ENCODE assay signal across 26 cellular contexts in the genomic region with DNA sequence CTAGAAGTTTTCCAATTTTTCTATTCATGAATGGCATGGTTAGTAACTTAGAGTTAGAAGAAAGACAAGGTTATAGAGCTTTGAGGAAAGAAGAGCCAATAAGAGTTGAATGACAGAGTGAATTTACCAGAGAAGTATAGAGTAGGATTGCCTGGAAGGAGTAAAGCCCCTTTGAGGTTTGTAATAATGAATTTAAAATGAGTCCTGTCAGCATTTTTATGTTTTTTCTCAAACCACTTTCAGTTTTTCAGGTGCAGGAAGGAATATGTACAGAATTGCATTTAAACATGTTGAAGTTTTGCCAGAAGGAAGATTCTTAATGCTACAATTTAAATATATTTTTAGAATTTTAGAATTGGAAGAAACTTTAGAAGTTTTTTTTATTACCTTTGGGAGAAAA.
DNase-seq lines count a peak whose midpoint lies in the region; ATAC-seq, FAIRE-seq and TF ChIP-seq lines count a peak whose summit lies in the region.
"Had no signal": no experiment of that assay in that cellular context is flagged by ENCODE, and none has a peak within 500 bp of the region (broad histone marks: within the 10 kb centered on the region; RNA-seq: fewer than 3 reads in every experiment).

No MANE protein-coding gene starts in this region.

- BruUV-seq in HepG2 (replicated peaks; lab: Mats Ljungman, UMichigan) = no TSS peak
- BruUV-seq in K562 (replicated peaks; lab: Mats Ljungman, UMichigan) = no TSS peak

- no peak overlapping the region for H3K4me3 Mint-ChIP-seq in HFFc6
- H3K4me3 Mint-ChIP-seq: CD14-positive monocyte; CD4-positive, alpha-beta memory T cell; CD4-positive, CD25-positive, alpha-beta regulatory T cell; CD8-positive, alpha-beta memory T cell had no signal

- H3K9ac ChIP-seq in HepG2 (ENCODE audit: insufficient read depth, low read depth, low read length) (no peak overlapping the region), K562 (ENCODE audit: insufficient read depth in 1 of 2, low read depth in 2 of 2, low read length in 2 of 2) (no peak overlapping the region)
- H3K9ac ChIP-seq: BLaER1 had no signal

- H4K20me1 ChIP-seq in HepG2 (ENCODE audit: insufficient read depth, low read length) (no peaks in the 10 kb centered on the region), K562 (replicated peaks; ENCODE audit: control insufficient read depth, insufficient read depth, low read length) (no peaks in the 10 kb centered on the region), osteoblast (ENCODE audit: insufficient read depth, low read length) (no peaks in the 10 kb centered on the region)
- H4K20me1 ChIP-seq: BLaER1 had no signal

- POLR2A ChIA-PET in HepG2 (lab: Yijun Ruan, JAX) = no interaction called here
- POLR2A ChIA-PET in K562 (lab: Yijun Ruan, JAX) = no interaction called here

- TF ChIP-seq RAD21 in HepG2 (CRISPR knock-in tag; IDR thresholded peaks at IDR 0.05) = no peak
- no peak for TF ChIP-seq RAD21 in K562 (CRISPR knock-in tag; conservative IDR thresholded peaks at IDR 0.05 in 1 of 2, IDR thresholded peaks at IDR 0.05 in 1 of 2)

- peaks cover 8% of the 10 kb centered on the region for H3K36me3 Mint-ChIP-seq in HFFc6 (ENCODE audit: low read depth)
- H3K36me3 Mint-ChIP-seq: CD14-positive monocyte; CD4-positive, alpha-beta memory T cell; CD4-positive, CD25-positive, alpha-beta regulatory T cell had no signal

- H3K9me3 ChIP-seq in HepG2 (ENCODE audit: low read length) (no peaks in the 10 kb centered on the region), right lobe of liver (no peaks in the 10 kb centered on the region), K562 (replicated peaks; ENCODE audit: control insufficient read depth, insufficient read depth, low read depth, low read length) (no peaks in the 10 kb centered on the region), osteoblast (ENCODE audit: low read depth, low read length) (no peaks in the 10 kb centered on the region)
- H3K9me3 ChIP-seq: BE2C, BLaER1 had no signal

- H3K36me3 ChIP-seq in HepG2 (replicated peaks in 1 of 2; ENCODE audit: control insufficient read depth in 1 of 2, insufficient read depth in 2 of 2, low read length in 2 of 2) (no peaks in the 10 kb centered on the region), right lobe of liver (no peaks in the 10 kb centered on the region), K562 (ENCODE audit: control insufficient read depth, insufficient read depth, low read length) (no peaks in the 10 kb centered on the region), osteoblast (ENCODE audit: insufficient read depth, low read length) (no peaks in the 10 kb centered on the region)
- H3K36me3 ChIP-seq: BE2C, BLaER1 had no signal

- H3K27ac ChIP-seq in HepG2 (ENCODE audit: extremely low read length, insufficient read depth, low read length) (no peak overlapping the region), right lobe of liver (no peak overlapping the region), K562 (ENCODE audit: extremely low read depth, low read depth, low read length) (no peak overlapping the region), osteoblast (ENCODE audit: low read depth, low read length) (no peak overlapping the region)
- H3K27ac ChIP-seq: 22Rv1, BLaER1 had no signal

- H3K27me3 Mint-ChIP-seq in HFFc6 (ENCODE audit: insufficient read depth) = no peaks in the 10 kb centered on the region
- H3K27me3 Mint-ChIP-seq: CD4-positive, alpha-beta memory T cell; CD4-positive, CD25-positive, alpha-beta regulatory T cell; CD8-positive, alpha-beta memory T cell had no signal

- FAIRE-seq in HepG2 (lab: Jason Lieb, UNC) (no peak), K562 (lab: Jason Lieb, UNC) (no peak)
- FAIRE-seq: GM12878, GM12892, GM18507 had no signal

- H3K4me3 ChIP-seq in HepG2 (replicated peaks in 1 of 3; ENCODE audit: insufficient read depth in 1 of 3, low read depth in 2 of 3, low read length in 3 of 3) (no peak overlapping the region), right lobe of liver (no peak overlapping the region), K562 (no peak overlapping the region), osteoblast (ENCODE audit: insufficient read depth, low read length) (no peak overlapping the region)
- H3K4me3 ChIP-seq: BLaER1, GM12878 had no signal

- no peaks in the 10 kb centered on the region for H3K4me1 Mint-ChIP-seq in HFFc6 (ENCODE audit: low read depth)
- H3K4me1 Mint-ChIP-seq: CD14-positive monocyte; CD4-positive, alpha-beta memory T cell; CD4-positive, CD25-positive, alpha-beta regulatory T cell; CD8-positive, alpha-beta memory T cell had no signal

- ATAC-seq in HepG2 (no peak), right lobe of liver (no peak), K562 (no peak)
- ATAC-seq: GM12878 had no signal

- H3K27ac Mint-ChIP-seq in HFFc6 = no peak overlapping the region
- H3K27ac Mint-ChIP-seq: CD14-positive monocyte; CD4-positive, alpha-beta memory T cell; CD4-positive, CD25-positive, alpha-beta regulatory T cell; CD8-positive, alpha-beta memory T cell had no signal

- H3K27me3 ChIP-seq in HepG2 (ENCODE audit: control insufficient read depth in 1 of 2, insufficient read depth in 2 of 2, low read length in 2 of 2) (no peaks in the 10 kb centered on the region), right lobe of liver (no peaks in the 10 kb centered on the region), K562 (ENCODE audit: control insufficient read depth in 2 of 2, insufficient read depth in 2 of 2, low read length in 2 of 2) (no peaks in the 10 kb centered on the region), osteoblast (ENCODE audit: insufficient read depth, low read length) (no peaks in the 10 kb centered on the region)
- H3K27me3 ChIP-seq: BE2C, BLaER1 had no signal

- TF ChIP-seq POLR2A in HepG2 (IDR thresholded peaks at IDR 0.05; ENCODE audit: insufficient read depth in 1 of 2, low read depth in 2 of 2, low read length in 2 of 2) (no peak), right lobe of liver (IDR thresholded peaks at IDR 0.05) (no peak), K562 (conservative IDR thresholded peaks at IDR 0.05) (no peak)

- in situ Hi-C loops in HepG2 (cut with HindIII; ENCODE audit: extremely low pct_ligation_motif_present, low pct_unique_long_range_greater_than_20kb) = no loop called here
- in situ Hi-C loops in K562 (cut with MboI) = no loop called here

- H3K4me2 ChIP-seq in HepG2 (ENCODE audit: low read depth, low read length) (no peak overlapping the region), K562 (ENCODE audit: insufficient read depth, low read length) (no peak overlapping the region), osteoblast (ENCODE audit: insufficient read depth, low read length) (no peak overlapping the region)
- H3K4me2 ChIP-seq: BLaER1 had no signal

- no peak for TF ChIP-seq EP300 in HepG2 (IDR thresholded peaks at IDR 0.05; ENCODE audit: low read depth in 2 of 2, low read length in 2 of 2)
- TF ChIP-seq EP300 in HepG2 (CRISPR knock-in tag; IDR thresholded peaks at IDR 0.05; ENCODE audit: borderline replicate concordance) = no peak
- no peak for TF ChIP-seq EP300 in K562 (IDR thresholded peaks at IDR 0.05; ENCODE audit: low read length)

- no peaks in the 10 kb centered on the region for H3K4me1 ChIP-seq in HepG2 (ENCODE audit: insufficient read depth, low read length)
- H3K4me1 ChIP-seq in right lobe of liver = no peaks in the 10 kb centered on the region
- H3K4me1 ChIP-seq in K562 (replicated peaks in 1 of 2; ENCODE audit: control insufficient read depth in 2 of 2, insufficient read depth in 2 of 2, low read length in 2 of 2) = no peaks in the 10 kb centered on the region
- no peaks in the 10 kb centered on the region for H3K4me1 ChIP-seq in osteoblast (ENCODE audit: insufficient read depth, low read length)
- H3K4me1 ChIP-seq: BE2C, BLaER1 had no signal

- peaks cover 61% of the 10 kb centered on the region for H3K9me3 Mint-ChIP-seq in HFFc6

- TF ChIP-seq CTCF in HepG2 (CRISPR knock-in tag; IDR thresholded peaks at IDR 0.05) (no peak), right lobe of liver (IDR thresholded peaks at IDR 0.05) (no peak), K562 (IDR thresholded peaks at IDR 0.05 in 2 of 3, conservative IDR thresholded peaks at IDR 0.05 in 1 of 3; ENCODE audit: insufficient read depth in 2 of 3, low read depth in 1 of 3, low read length in 3 of 3) (no peak), osteoblast (IDR thresholded peaks at IDR 0.05; ENCODE audit: extremely low read depth, low read depth, low read length) (no peak), HFFc6 (IDR thresholded peaks at IDR 0.05) (no peak)

- CTCF ChIA-PET in HepG2 (lab: Yijun Ruan, JAX; ENCODE audit: low intra/inter-chr PET ratio, low total read pairs) = no interaction called here
- CTCF ChIA-PET in K562 (lab: Yijun Ruan, JAX; ENCODE audit: low intra/inter-chr PET ratio) = no interaction called here

- no peaks in the 10 kb centered on the region for H3K9me1 ChIP-seq in K562 (ENCODE audit: control insufficient read depth, insufficient read depth, low read length)

- H3K79me2 ChIP-seq in HepG2 (ENCODE audit: insufficient read depth, low read length) = no peaks in the 10 kb centered on the region
- no peaks in the 10 kb centered on the region for H3K79me2 ChIP-seq in K562 (ENCODE audit: control insufficient read depth, insufficient read depth, low read length)
- H3K79me2 ChIP-seq in osteoblast (ENCODE audit: insufficient read depth, low read length) = no peaks in the 10 kb centered on the region

- H2AFZ ChIP-seq in HepG2 (ENCODE audit: low read length) (no peak overlapping the region), K562 (ENCODE audit: low read depth, low read length) (no peak overlapping the region), osteoblast (ENCODE audit: low read length) (no peak overlapping the region)

- intact Hi-C loops in HepG2 (cut with micrococcal nuclease; ENCODE audit: unreplicated experiment) = no loop called here
- intact Hi-C loops in right lobe of liver (cut with DNase I) = no loop called here
- intact Hi-C loops in K562 (cut with micrococcal nuclease) = no loop called here

- DNase-seq in HepG2 (ENCODE audit: low spot score) = no peak
- DNase-seq in right lobe of liver = no peak
- no peak for DNase-seq in K562 (ENCODE audit: extremely low read depth in 1 of 4, low spot score in 3 of 4)
- DNase-seq in osteoblast (ENCODE audit: insufficient read length, low spot score, missing footprints) = peak; percentile 43
- DNase-seq in HFFc6 = no peak
- DNase-seq in hepatic stellate cell (ENCODE audit: low spot score) = no peak
- DNase-seq: ACHN; BE2C; C1 segment of cervical spinal cord; CD4-positive, alpha-beta memory T cell; CD4-positive, CD25-positive, alpha-beta regulatory T cell; CD8-positive, alpha-beta memory T cell; COR-L47; DMS 273 treated with DMSO at 0.1 percent for 48 hours; DMS153; DMS53; DMS79; DND-41; EL; GDM1 had no signal

TF ChIP-seq in HepG2, 621 proteins besides CTCF, POLR2A, EP300 and RAD21 (continues in another document):
- peak; percentile 86 for TF ChIP-seq MAFF (IDR thresholded peaks at IDR 0.05; ENCODE audit: low read depth, low read length)

TF ChIP-seq in K562, 482 proteins besides CTCF, POLR2A, EP300 and RAD21:
- TF ChIP-seq ZNF316 (IDR thresholded peaks at IDR 0.05) (peak; percentile 85), MAFK (IDR thresholded peaks at IDR 0.05; ENCODE audit: low read length) (peak; percentile 81), DMBX1 (CRISPR knock-in tag; IDR thresholded peaks at IDR 0.05; ENCODE audit: borderline replicate concordance) (no peak), MAFG (tag; conservative IDR thresholded peaks at IDR 0.05) (peak; percentile 60), C11orf30 (IDR thresholded peaks at IDR 0.05; ENCODE audit: low read depth) (peak; percentile 55), MAFF (IDR thresholded peaks at IDR 0.05; ENCODE audit: low read length) (peak; percentile 79)

Comparison
In these comparisons a context has a peak if more than half of its experiments do, and no peak if none do; other contexts are left out.
1. Of the 241 proteins assayed by ChIP-seq in both HepG2 and K562: peak only in HepG2: none; only in K562: MAFG; in both: MAFF and MAFK; in neither: 238.